Comparison of ENCODE assay signal across 1 cellular context in the genomic region with DNA sequence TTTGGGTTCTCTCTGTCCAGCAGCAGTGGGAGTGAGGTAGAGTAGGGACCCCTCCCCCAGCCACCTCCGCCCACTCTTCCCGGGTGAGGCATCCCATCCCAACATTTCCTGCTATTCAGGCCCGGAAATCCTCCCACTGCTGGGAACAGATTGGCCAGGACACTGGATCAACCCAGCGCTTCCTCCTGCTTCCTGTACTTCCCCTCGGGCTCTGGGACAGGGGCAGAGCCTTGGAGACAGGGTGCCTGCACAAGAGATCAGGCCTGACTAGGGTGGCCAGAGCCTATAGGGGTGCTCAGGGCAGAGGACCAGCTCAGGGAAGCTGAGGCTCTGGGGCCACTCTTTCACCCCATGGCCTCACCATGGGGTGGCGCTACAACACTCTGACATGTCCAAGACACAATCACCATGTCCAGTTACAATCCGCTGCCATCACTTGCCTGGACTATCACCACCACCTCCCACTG.
TF ChIP-seq lines count a peak whose summit lies in the region.

No MANE protein-coding gene starts in this region.

TF ChIP-seq in WTC11, 78 proteins besides CTCF, POLR2A, EP300 and RAD21 (continued from another document):
- TF ChIP-seq, protein P1, sequence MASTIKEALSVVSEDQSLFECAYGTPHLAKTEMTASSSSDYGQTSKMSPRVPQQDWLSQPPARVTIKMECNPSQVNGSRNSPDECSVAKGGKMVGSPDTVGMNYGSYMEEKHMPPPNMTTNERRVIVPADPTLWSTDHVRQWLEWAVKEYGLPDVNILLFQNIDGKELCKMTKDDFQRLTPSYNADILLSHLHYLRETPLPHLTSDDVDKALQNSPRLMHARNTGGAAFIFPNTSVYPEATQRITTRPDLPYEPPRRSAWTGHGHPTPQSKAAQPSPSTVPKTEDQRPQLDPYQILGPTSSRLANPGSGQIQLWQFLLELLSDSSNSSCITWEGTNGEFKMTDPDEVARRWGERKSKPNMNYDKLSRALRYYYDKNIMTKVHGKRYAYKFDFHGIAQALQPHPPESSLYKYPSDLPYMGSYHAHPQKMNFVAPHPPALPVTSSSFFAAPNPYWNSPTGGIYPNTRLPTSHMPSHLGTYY (CRISPR knock-in tag; IDR thresholded peaks at IDR 0.05) = no peak
- TF ChIP-seq JUN (CRISPR knock-in tag; IDR thresholded peaks at IDR 0.05) = no peak
- no peak for TF ChIP-seq GTF2I (CRISPR knock-in tag; conservative IDR thresholded peaks at IDR 0.05)
- TF ChIP-seq, protein P2, sequence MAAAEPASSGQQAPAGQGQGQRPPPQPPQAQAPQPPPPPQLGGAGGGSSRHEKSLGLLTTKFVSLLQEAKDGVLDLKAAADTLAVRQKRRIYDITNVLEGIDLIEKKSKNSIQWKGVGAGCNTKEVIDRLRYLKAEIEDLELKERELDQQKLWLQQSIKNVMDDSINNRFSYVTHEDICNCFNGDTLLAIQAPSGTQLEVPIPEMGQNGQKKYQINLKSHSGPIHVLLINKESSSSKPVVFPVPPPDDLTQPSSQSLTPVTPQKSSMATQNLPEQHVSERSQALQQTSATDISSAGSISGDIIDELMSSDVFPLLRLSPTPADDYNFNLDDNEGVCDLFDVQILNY (CRISPR knock-in tag; IDR thresholded peaks at IDR 0.05) = no peak
- TF ChIP-seq ZBTB21 (CRISPR knock-in tag; IDR thresholded peaks at IDR 0.05; ENCODE audit: borderline replicate concordance) = no peak
- TF ChIP-seq, protein P3, sequence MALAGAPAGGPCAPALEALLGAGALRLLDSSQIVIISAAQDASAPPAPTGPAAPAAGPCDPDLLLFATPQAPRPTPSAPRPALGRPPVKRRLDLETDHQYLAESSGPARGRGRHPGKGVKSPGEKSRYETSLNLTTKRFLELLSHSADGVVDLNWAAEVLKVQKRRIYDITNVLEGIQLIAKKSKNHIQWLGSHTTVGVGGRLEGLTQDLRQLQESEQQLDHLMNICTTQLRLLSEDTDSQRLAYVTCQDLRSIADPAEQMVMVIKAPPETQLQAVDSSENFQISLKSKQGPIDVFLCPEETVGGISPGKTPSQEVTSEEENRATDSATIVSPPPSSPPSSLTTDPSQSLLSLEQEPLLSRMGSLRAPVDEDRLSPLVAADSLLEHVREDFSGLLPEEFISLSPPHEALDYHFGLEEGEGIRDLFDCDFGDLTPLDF (CRISPR knock-in tag; IDR thresholded peaks at IDR 0.05) = no peak
- TF ChIP-seq, protein P4, sequence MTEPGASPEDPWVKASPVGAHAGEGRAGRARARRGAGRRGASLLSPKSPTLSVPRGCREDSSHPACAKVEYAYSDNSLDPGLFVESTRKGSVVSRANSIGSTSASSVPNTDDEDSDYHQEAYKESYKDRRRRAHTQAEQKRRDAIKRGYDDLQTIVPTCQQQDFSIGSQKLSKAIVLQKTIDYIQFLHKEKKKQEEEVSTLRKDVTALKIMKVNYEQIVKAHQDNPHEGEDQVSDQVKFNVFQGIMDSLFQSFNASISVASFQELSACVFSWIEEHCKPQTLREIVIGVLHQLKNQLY (CRISPR knock-in tag; IDR thresholded peaks at IDR 0.05) = no peak
